Comparison of ENCODE assay signal across 15 cellular contexts in genomic region chr11:66580803-66581202, GRCh38. TPM values are rescaled to one million over a fixed set of nuclear protein-coding genes. Genes with fewer than 3 reads are reported as not detected.
DNase-seq lines count a peak whose midpoint lies in the region; FAIRE-seq and TF ChIP-seq lines count a peak whose summit lies in the region.
"Had no signal": no experiment of that assay in that cellular context is flagged by ENCODE, and none has a peak within 500 bp of the region (broad histone marks: within the 10 kb centered on the region; RNA-seq: fewer than 3 reads in every experiment).

No MANE protein-coding gene starts in this region.

- in situ Hi-C loops in GM23248 (cut with MboI) (loop anchor here (25.0 kb wide), 1 partner anchor 256 kb away; the partner anchor contains the start of gene RCE1), HAP-1 (cut with MboI; ENCODE audit: low sequenced_read_pairs) (no loop called here)

- no peak overlapping the region; the same call in 1 of the 2 replicates for H2BK12ac ChIP-seq in H1 (ENCODE audit: low read depth, low read length)

- no peak overlapping the region for H4K8ac ChIP-seq in H1 (ENCODE audit: extremely low read depth, insufficient read depth, low read length)

- DNase-seq in GM23248 (peak; percentile 6), OCI-LY7 (ENCODE audit: low spot score) (no peak), H1 (ENCODE audit: low read depth in 1 of 2, low spot score in 2 of 2) (no peak), osteoblast (ENCODE audit: insufficient read length, low spot score, missing footprints) (peak; percentile 81), HAP-1 (ENCODE audit: low spot score in 2 of 2) (no peak), NCI-H187 treated with DMSO at 0.1 percent for 48 hours (lab: John Stamatoyannopoulos, UW) (no peak), posterior cingulate gyrus (no peak)
- DNase-seq: Calu3; CD4-positive, CD25-positive, alpha-beta regulatory T cell; H7; KBM-7; NCI-H1436 treated with DMSO at 0.1 percent for 48 hours; NCI-H2081; NCI-H510A treated with DMSO at 0.1 percent for 48 hours had no signal

- H3K56ac ChIP-seq in H1 (replicated peaks; ENCODE audit: insufficient read length, low read depth, low read length), result no peak overlapping the region

- H3K23me2 ChIP-seq in H1 (ENCODE audit: low read depth, low read length), result no peaks in the 10 kb centered on the region

- TF ChIP-seq CTCF in OCI-LY7 (conservative IDR thresholded peaks at IDR 0.05; ENCODE audit: low read length), result no peak
- TF ChIP-seq CTCF in H1 (IDR thresholded peaks at IDR 0.05; ENCODE audit: control extremely low read depth in 1 of 3, insufficient read depth in 1 of 3, low read depth in 1 of 3, low read length in 3 of 3), result no peak
- TF ChIP-seq CTCF in osteoblast (IDR thresholded peaks at IDR 0.05; ENCODE audit: extremely low read depth, low read depth, low read length), result no peak

- H3K4me3 ChIP-seq in GM23248 (no peak overlapping the region), OCI-LY7 (ENCODE audit: low read depth, low read length, poor library complexity, severe bottlenecking) (no peak overlapping the region), H1 (ENCODE audit: extremely low read depth in 1 of 4, insufficient read depth in 2 of 4, low read depth in 3 of 4, low read length in 4 of 4) (no peak overlapping the region), osteoblast (ENCODE audit: insufficient read depth, low read length) (no peak overlapping the region), HAP-1 (no peak overlapping the region)

- H4K20me1 ChIP-seq in GM23248 (ENCODE audit: insufficient read depth) (no peaks in the 10 kb centered on the region), OCI-LY7 (ENCODE audit: insufficient read depth, low read length) (no peaks in the 10 kb centered on the region), H1 (replicated peaks in 1 of 2; ENCODE audit: control insufficient read depth in 1 of 2, insufficient read depth in 2 of 2, low read length in 2 of 2) (no peaks in the 10 kb centered on the region), osteoblast (ENCODE audit: insufficient read depth, low read length) (no peaks in the 10 kb centered on the region)

- H3K9me2 ChIP-seq in GM23248 (ENCODE audit: insufficient read depth) (no peaks in the 10 kb centered on the region), OCI-LY7 (ENCODE audit: insufficient read depth, low read length) (no peaks in the 10 kb centered on the region)

- H3K9me3 ChIP-seq in GM23248 (ENCODE audit: low read depth) (no peaks in the 10 kb centered on the region), OCI-LY7 (ENCODE audit: low read length) (peaks cover 13% of the 10 kb centered on the region; the same call in 1 of the 2 replicates), H1 (ENCODE audit: insufficient read depth in 2 of 2, low read depth in 1 of 2, low read length in 1 of 2) (no peaks in the 10 kb centered on the region), osteoblast (ENCODE audit: low read depth, low read length) (no peaks in the 10 kb centered on the region), HAP-1 (peaks cover 6% of the 10 kb centered on the region; the same call in 1 of the 2 replicates)

- H2BK120ac ChIP-seq in H1 (replicated peaks; ENCODE audit: low read depth, low read length), result no peak overlapping the region

- no TSS peak for BruUV-seq in OCI-LY7 (replicated peaks; lab: Mats Ljungman, UMichigan)

- 86 to 88% methylated on average over 4 to 5 of the region's 5 CpGs for WGBS in GM23248 (ENCODE audit: low coverage in 1 of 2, low lambda C conversion rate in 2 of 2, missing lambda C conversion rate in 2 of 2), 2 experiments
- 96% methylated on average over 5 of the region's 5 CpGs; no CpG with 5 or more reads in 1 of the 2 experiments for WGBS in H1 (ENCODE audit: extremely low coverage in 1 of 2, insufficient coverage in 1 of 2, insufficient read length in 1 of 2, insufficient replicate concordance in 2 of 2, low coverage in 1 of 2, low lambda C conversion rate in 2 of 2, missing lambda C conversion rate in 1 of 2), 2 experiments

- no peak overlapping the region for H3K14ac ChIP-seq in H1 (ENCODE audit: insufficient read length)

- no peak for FAIRE-seq in H1 (lab: Jason Lieb, UNC)

- no peak overlapping the region for H4K91ac ChIP-seq in H1 (replicated peaks; ENCODE audit: insufficient read length, low read length)

- POLR2A ChIA-PET in OCI-LY7 (lab: Charles Lee), result interaction anchor here (1.0 to 1.2 kb wide), 3 partner anchors 36 to 97 kb away, joined by 3 to 5 read pairs (median 4); partner anchors contain the start of genes RBM14 and RBM4B
- POLR2A ChIA-PET in H1 (lab: Charles Lee; ENCODE audit: partially characterized antibody), result interaction anchor here (0.6 to 6.8 kb wide), 11 partner anchors 10 to 142 kb away, joined by 3 to 51 read pairs (median 4); partner anchors contain the start of genes CCDC87, CCS, CTSF and MRPL11

- H2AFZ ChIP-seq in GM23248 (no peak overlapping the region), OCI-LY7 (ENCODE audit: low read length) (0 out of 2 replicates have a peak overlapping the region, but pooled peaks have one; percentile 3), H1 (ENCODE audit: low read length) (no peak overlapping the region), osteoblast (ENCODE audit: low read length) (no peak overlapping the region)

- H3K4me1 ChIP-seq in GM23248 (ENCODE audit: insufficient read depth) (no peaks in the 10 kb centered on the region), OCI-LY7 (ENCODE audit: insufficient read depth, low read length, poor library complexity, severe bottlenecking) (no peaks in the 10 kb centered on the region), H1 (replicated peaks in 1 of 4; ENCODE audit: control insufficient read depth in 3 of 4, insufficient read depth in 4 of 4, low read length in 3 of 4) (peaks cover 0 to 6% (median 4%) of the 10 kb centered on the region in 4 experiments; a peak in 5 of 7 replicates), osteoblast (ENCODE audit: insufficient read depth, low read length) (peaks cover 9% of the 10 kb centered on the region), HAP-1 (peaks cover 6% of the 10 kb centered on the region; the same call in 1 of the 2 replicates)

- H3K27me3 ChIP-seq in GM23248 (replicated peaks; ENCODE audit: insufficient read depth) (no peaks in the 10 kb centered on the region), H1 (replicated peaks in 1 of 4; ENCODE audit: control insufficient read depth in 3 of 4, extremely low read depth in 1 of 4, insufficient read depth in 3 of 4, low read length in 3 of 4) (peaks cover 0 to 6% (median 1%) of the 10 kb centered on the region in 4 experiments; a peak in 2 of 7 replicates), osteoblast (ENCODE audit: insufficient read depth, low read length) (no peaks in the 10 kb centered on the region), HAP-1 (ENCODE audit: low read depth) (no peaks in the 10 kb centered on the region)

- no peak for TF ChIP-seq POLR2A in H1 (IDR thresholded peaks at IDR 0.05; ENCODE audit: control extremely low read depth in 1 of 2, low read depth in 2 of 2, low read length in 2 of 2)

- H3K4ac ChIP-seq in H1 (replicated peaks; ENCODE audit: insufficient read length, low read depth, low read length), result no peak overlapping the region

- no peaks in the 10 kb centered on the region for H3K36me3 ChIP-seq in GM23248 (ENCODE audit: low read depth)
- no peaks in the 10 kb centered on the region for H3K36me3 ChIP-seq in OCI-LY7 (ENCODE audit: insufficient read depth, low read length)
- no peaks in the 10 kb centered on the region for H3K36me3 ChIP-seq in H1 (ENCODE audit: control insufficient read depth in 2 of 4, insufficient read depth in 4 of 4, low read length in 3 of 4)
- H3K36me3 ChIP-seq in osteoblast (ENCODE audit: insufficient read depth, low read length), result no peaks in the 10 kb centered on the region
- H3K36me3 ChIP-seq in HAP-1 (replicated peaks), result no peaks in the 10 kb centered on the region

- H3K4me2 ChIP-seq in GM23248 (ENCODE audit: unreplicated experiment) (no peak overlapping the region), OCI-LY7 (ENCODE audit: low read length) (no peak overlapping the region), H1 (ENCODE audit: insufficient read depth in 1 of 2, low read depth in 2 of 2, low read length in 2 of 2) (no peak overlapping the region), osteoblast (ENCODE audit: insufficient read depth, low read length) (no peak overlapping the region)

- H3F3A ChIP-seq in GM23248 (ENCODE audit: insufficient read depth), result no peaks in the 10 kb centered on the region

- intact Hi-C loops in OCI-LY7 (cut with micrococcal nuclease; ENCODE audit: unreplicated experiment), result no loop called here
- intact Hi-C loops in posterior cingulate gyrus (cut with DNase I), result no loop called here

- CTCF ChIA-PET in OCI-LY7 (lab: Charles Lee; ENCODE audit: unreplicated experiment), result no interaction called here
- CTCF ChIA-PET in H1 (lab: Charles Lee; ENCODE audit: partially characterized antibody), result interaction anchor here (0.5 to 6.2 kb wide), 16 partner anchors 11 to 100 kb away, joined by 3 to 46 read pairs (median 4); partner anchors contain the start of genes ACTN3, CCDC87, CCS and CTSF

- H4K5ac ChIP-seq in H1 (ENCODE audit: insufficient read length, low read depth, low read length), result no peak overlapping the region

- no peak overlapping the region for H2BK20ac ChIP-seq in H1 (ENCODE audit: low read length)

- H2AK5ac ChIP-seq in H1 (ENCODE audit: low read depth, low read length), result 0 out of 2 replicates have a peak overlapping the region, but pooled peaks have one; percentile 24

- H3K79me1 ChIP-seq in H1 (ENCODE audit: low read depth, low read length), result no peaks in the 10 kb centered on the region

- H3K9ac ChIP-seq in GM23248, result no peak overlapping the region
- H3K9ac ChIP-seq in H1 (replicated peaks in 1 of 4; ENCODE audit: extremely low read depth in 1 of 4, low read depth in 3 of 4, low read length in 3 of 4), result no peak overlapping the region

- no peak overlapping the region for H3K18ac ChIP-seq in H1 (ENCODE audit: extremely low read depth, low read length)

- no peak for TF ChIP-seq RAD21 in H1 (IDR thresholded peaks at IDR 0.05 in 1 of 2, conservative IDR thresholded peaks at IDR 0.05 in 1 of 2; ENCODE audit: low read depth in 2 of 2, low read length in 2 of 2)

- H3K27ac ChIP-seq in GM23248 (no peak overlapping the region), OCI-LY7 (ENCODE audit: low read depth, low read length, poor library complexity, severe bottlenecking) (no peak overlapping the region), H1 (ENCODE audit: low read depth, low read length) (no peak overlapping the region; the same call in 1 of the 2 replicates), osteoblast (ENCODE audit: low read depth, low read length) (no peak overlapping the region)

- no peak overlapping the region for H3K23ac ChIP-seq in H1 (ENCODE audit: insufficient read length)

- no peak overlapping the region for H2BK5ac ChIP-seq in H1 (ENCODE audit: low read depth, low read length)

- TF ChIP-seq EP300 in H1 (IDR thresholded peaks at IDR 0.05; ENCODE audit: borderline replicate concordance in 1 of 2, low read depth in 2 of 2, low read length in 2 of 2), result no peak

- H3K79me2 ChIP-seq in GM23248 (ENCODE audit: insufficient read depth) (no peaks in the 10 kb centered on the region), OCI-LY7 (ENCODE audit: insufficient read depth, low read depth, low read length) (no peaks in the 10 kb centered on the region), H1 (ENCODE audit: control insufficient read depth in 1 of 2, insufficient read depth in 2 of 2, low read length in 2 of 2) (no peaks in the 10 kb centered on the region), osteoblast (ENCODE audit: insufficient read depth, low read length) (no peaks in the 10 kb centered on the region)

- H2BK15ac ChIP-seq in H1 (ENCODE audit: low read length), result no peak overlapping the region; the same call in 1 of the 2 replicates

RNA-seq across cellular contexts. Expression of gene CCDC87, which starts 12.1 kb away (rescaled TPM):
- total RNA-seq in GM23248 (2014; rRNA removed; shearing (Covaris generic)), result 0.11 and 0.13 TPM in 2 replicates
- 0.39 and 0.40 TPM in 2 replicates for polyA plus RNA-seq in GM23248 (2016; fragmentation: Nextera tagmentation; extraction: Ambion mirVana)
- total RNA-seq in OCI-LY7 (2014; rRNA removed; shearing (Covaris generic)), result 0.13 and 0.26 TPM in 2 replicates
- total RNA-seq in OCI-LY7 (2022), result 0.17 and 0.36 TPM in 2 replicates
- 0.99 and 1.1 TPM in 2 replicates for total RNA-seq in H1 (2021; fragmentation: NEBNext Ultra II Directional; extraction: Animal tissue kit (Norgen Biotek cat#: 25700))
- 0.32 and 0.63 TPM in 2 replicates for polyA plus RNA-seq in H1 (2011; rRNA removed)
- 0.25 TPM for polyA plus RNA-seq in H1 (2011; cell fraction: cytosol; rRNA removed)
- polyA plus RNA-seq in H1 (2011; cell fraction: nucleus; rRNA removed), result 0.68 TPM
- 0.43 to 0.65 TPM (median 0.54 TPM) in 4 replicates for polyA plus RNA-seq in H1 (2012, experiment 1 of 2)
- 0.92 TPM for polyA plus RNA-seq in H1 (2012, experiment 2 of 2)
- 0.36 TPM for polyA plus RNA-seq in H1 (2013, experiment 1 of 2)
- polyA plus RNA-seq in H1 (2013, experiment 2 of 2), result 0.33 TPM
- polyA minus RNA-seq in H1 (2011; rRNA and poly(A)+ RNA removed), result 0.80 and 1.3 TPM in 2 replicates
- 0.51 TPM for polyA minus RNA-seq in H1 (2011; cell fraction: cytosol; rRNA and poly(A)+ RNA removed)
- polyA minus RNA-seq in H1 (2011; cell fraction: nucleus; rRNA and poly(A)+ RNA removed), result 2.3 TPM
- 0.88 and 1.1 TPM in 2 replicates for total RNA-seq in osteoblast
- polyA plus RNA-seq: CD4-positive, CD25-positive, alpha-beta regulatory T cell had no signal

RNA-seq across cellular contexts. Expression of gene CCS, which starts 12.2 kb away (rescaled TPM):
- total RNA-seq in GM23248 (2014; rRNA removed; shearing (Covaris generic)), result 28.0 and 29.5 TPM in 2 replicates
- polyA plus RNA-seq in GM23248 (2016; fragmentation: Nextera tagmentation; extraction: Ambion mirVana) (44.1 and 44.2 TPM in 2 replicates), H1 (2011; rRNA removed) (37.7 and 57.7 TPM in 2 replicates)
- 31.7 and 32.6 TPM in 2 replicates for total RNA-seq in OCI-LY7 (2014; rRNA removed; shearing (Covaris generic))
- total RNA-seq in OCI-LY7 (2022) (34.4 and 36.7 TPM in 2 replicates), osteoblast (35.8 and 43.3 TPM in 2 replicates)
- total RNA-seq in H1 (2021; fragmentation: NEBNext Ultra II Directional; extraction: Animal tissue kit (Norgen Biotek cat#: 25700)), result 35.2 and 37.1 TPM in 2 replicates
- 62.4 TPM for polyA plus RNA-seq in H1 (2011; cell fraction: cytosol; rRNA removed)
- polyA plus RNA-seq in H1 (2011; cell fraction: nucleus; rRNA removed), result 104 TPM
- 55.1 to 70.7 TPM (median 62.8 TPM) in 4 replicates for polyA plus RNA-seq in H1 (2012, experiment 1 of 2)
- 30.4 TPM for polyA plus RNA-seq in H1 (2012, experiment 2 of 2)
- polyA plus RNA-seq in H1 (2013, experiment 1 of 2), result 32.0 TPM
- 33.7 TPM for polyA plus RNA-seq in H1 (2013, experiment 2 of 2)
- polyA minus RNA-seq in H1 (2011; rRNA and poly(A)+ RNA removed), result 21.6 and 22.1 TPM in 2 replicates
- polyA minus RNA-seq in H1 (2011; cell fraction: cytosol; rRNA and poly(A)+ RNA removed), result 32.1 TPM
- polyA minus RNA-seq in H1 (2011; cell fraction: nucleus; rRNA and poly(A)+ RNA removed), result 30.1 TPM

RNA-seq across cellular contexts. Expression of gene CTSF, which starts 12.4 kb away (rescaled TPM):
- total RNA-seq in GM23248 (2014; rRNA removed; shearing (Covaris generic)), result 67.7 and 72.6 TPM in 2 replicates
- polyA plus RNA-seq in GM23248 (2016; fragmentation: Nextera tagmentation; extraction: Ambion mirVana) (53.6 and 59.2 TPM in 2 replicates), H1 (2011; rRNA removed) (2.3 and 2.6 TPM in 2 replicates)
- not detected in 2 replicates for total RNA-seq in OCI-LY7 (2014; rRNA removed; shearing (Covaris generic))
- total RNA-seq in OCI-LY7 (2022) (not detected in 2 replicates), osteoblast (41.3 and 45.6 TPM in 2 replicates)
- total RNA-seq in H1 (2021; fragmentation: NEBNext Ultra II Directional; extraction: Animal tissue kit (Norgen Biotek cat#: 25700)), result 0.36 and 0.58 TPM in 2 replicates
- polyA plus RNA-seq in H1 (2011; cell fraction: cytosol; rRNA removed), result 2.0 TPM
- 8.5 TPM for polyA plus RNA-seq in H1 (2011; cell fraction: nucleus; rRNA removed)
- 2.6 to 3.8 TPM (median 2.9 TPM) in 4 replicates for polyA plus RNA-seq in H1 (2012, experiment 1 of 2)
- 2.9 TPM for polyA plus RNA-seq in H1 (2012, experiment 2 of 2)
- 1.7 TPM for polyA plus RNA-seq in H1 (2013, experiment 1 of 2)
- polyA plus RNA-seq in H1 (2013, experiment 2 of 2), result 1.7 TPM
- polyA minus RNA-seq in H1 (2011; rRNA and poly(A)+ RNA removed), result 3.0 and 5.3 TPM in 2 replicates
- 2.9 TPM for polyA minus RNA-seq in H1 (2011; cell fraction: cytosol; rRNA and poly(A)+ RNA removed)
- 0.50 TPM for polyA minus RNA-seq in H1 (2011; cell fraction: nucleus; rRNA and poly(A)+ RNA removed)

RNA-seq across cellular contexts. Expression of gene ACTN3, which starts 34.1 kb away (rescaled TPM):
- not detected in 2 replicates for total RNA-seq in GM23248 (2014; rRNA removed; shearing (Covaris generic))
- polyA plus RNA-seq in GM23248 (2016; fragmentation: Nextera tagmentation; extraction: Ambion mirVana) (not detected in 2 replicates), H1 (2011; rRNA removed) (36.7 and 46.2 TPM in 2 replicates)
- total RNA-seq in OCI-LY7 (2014; rRNA removed; shearing (Covaris generic)), result not detected in 2 replicates
- total RNA-seq in OCI-LY7 (2022) (0.15 and 0.27 TPM in 2 replicates), osteoblast (under 0.01 TPM in 1 of 2 replicates, not detected in the other)
- 28.2 and 30.8 TPM in 2 replicates for total RNA-seq in H1 (2021; fragmentation: NEBNext Ultra II Directional; extraction: Animal tissue kit (Norgen Biotek cat#: 25700))
- 38.5 TPM for polyA plus RNA-seq in H1 (2011; cell fraction: cytosol; rRNA removed)
- 243 TPM for polyA plus RNA-seq in H1 (2011; cell fraction: nucleus; rRNA removed)
- polyA plus RNA-seq in H1 (2012, experiment 1 of 2), result 42.8 to 71.4 TPM (median 62.6 TPM) in 4 replicates
- polyA plus RNA-seq in H1 (2012, experiment 2 of 2), result 28.4 TPM
- polyA plus RNA-seq in H1 (2013, experiment 1 of 2), result 12.6 TPM
- polyA plus RNA-seq in H1 (2013, experiment 2 of 2), result 10.9 TPM
- polyA minus RNA-seq in H1 (2011; rRNA and poly(A)+ RNA removed), result 33.9 and 39.3 TPM in 2 replicates
- 14.0 TPM for polyA minus RNA-seq in H1 (2011; cell fraction: cytosol; rRNA and poly(A)+ RNA removed)
- 32.1 TPM for polyA minus RNA-seq in H1 (2011; cell fraction: nucleus; rRNA and poly(A)+ RNA removed)
- total RNA-seq: Calu3; CD4-positive, CD25-positive, alpha-beta regulatory T cell; SK-MEL-5 had no signal
- polyA plus RNA-seq: CD4-positive, CD25-positive, alpha-beta regulatory T cell had no signal

RNA-seq across cellular contexts. Expression of gene ZDHHC24, which starts 35.0 kb away (rescaled TPM):
- total RNA-seq in GM23248 (2014; rRNA removed; shearing (Covaris generic)), result 20.8 and 27.3 TPM in 2 replicates
- polyA plus RNA-seq in GM23248 (2016; fragmentation: Nextera tagmentation; extraction: Ambion mirVana), result 22.3 and 23.5 TPM in 2 replicates
- total RNA-seq in OCI-LY7 (2014; rRNA removed; shearing (Covaris generic)), result 11.3 and 11.9 TPM in 2 replicates
- 33.3 and 35.1 TPM in 2 replicates for total RNA-seq in OCI-LY7 (2022)
- 7.0 and 8.4 TPM in 2 replicates for total RNA-seq in H1 (2021; fragmentation: NEBNext Ultra II Directional; extraction: Animal tissue kit (Norgen Biotek cat#: 25700))
- polyA plus RNA-seq in H1 (2011; rRNA removed), result 9.7 and 15.6 TPM in 2 replicates
- 9.0 TPM for polyA plus RNA-seq in H1 (2011; cell fraction: cytosol; rRNA removed)
- polyA plus RNA-seq in H1 (2011; cell fraction: nucleus; rRNA removed), result 9.8 TPM
- polyA plus RNA-seq in H1 (2012, experiment 1 of 2), result 4.9 to 7.2 TPM (median 5.5 TPM) in 4 replicates
- polyA plus RNA-seq in H1 (2012, experiment 2 of 2), result 4.1 TPM
- 8.8 TPM for polyA plus RNA-seq in H1 (2013, experiment 1 of 2)
- 9.9 TPM for polyA plus RNA-seq in H1 (2013, experiment 2 of 2)
- 3.3 TPM in 2 replicates for polyA minus RNA-seq in H1 (2011; rRNA and poly(A)+ RNA removed)
- polyA minus RNA-seq in H1 (2011; cell fraction: cytosol; rRNA and poly(A)+ RNA removed), result 10.1 TPM
- polyA minus RNA-seq in H1 (2011; cell fraction: nucleus; rRNA and poly(A)+ RNA removed), result 4.4 TPM
- total RNA-seq in osteoblast, result 9.4 and 10.5 TPM in 2 replicates

Comparison
In these comparisons a context has a peak if more than half of its experiments do, and no peak if none do; other contexts are left out.
1. DNase-seq: peak in GM23248 (single experiment) and osteoblast (single experiment); none in OCI-LY7 (single experiment), H1 (0 of 2), HAP-1 (0 of 2), NCI-H187 treated with DMSO at 0.1 percent for 48 hours (single experiment) and posterior cingulate gyrus (0 of 10).
2. RNA of gene CTSF, which starts 12.4 kb away (total RNA-seq): 67.7 to 72.6 TPM in GM23248 and 41.3 to 45.6 TPM in osteoblast; 0.36 to 0.58 TPM in H1 and not detected in OCI-LY7; every median in the first group is over 10 times any median in the second.